Comparison of ENCODE assay signal across 28 cellular contexts in the genomic region with DNA sequence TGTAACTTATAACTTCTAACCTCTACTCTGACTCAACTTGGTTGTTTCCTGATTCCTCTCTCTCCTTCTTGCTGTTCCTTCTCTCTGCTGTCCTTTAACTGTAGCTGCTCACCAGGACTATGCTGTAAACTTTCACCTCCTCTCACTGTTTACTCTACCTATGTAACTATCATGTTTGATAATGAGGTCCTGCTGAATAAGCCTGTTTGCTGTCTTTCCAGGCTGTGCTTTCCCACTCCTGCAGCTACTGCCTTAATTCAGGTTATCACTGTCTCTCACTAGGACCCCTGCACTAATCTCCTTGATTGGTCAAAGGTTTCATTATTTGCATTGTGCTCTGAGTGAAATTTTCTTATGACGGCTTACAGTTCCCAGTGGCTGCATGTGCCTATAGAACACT.
"Had no signal": no experiment of that assay in that cellular context is flagged by ENCODE, and none has a peak within 500 bp of the region (broad histone marks: within the 10 kb centered on the region; RNA-seq: fewer than 3 reads in every experiment).

No MANE protein-coding gene starts in this region.

- H3K27ac ChIP-seq: ascending aorta, breast epithelium, cardiac muscle cell, colonic mucosa had no signal

- ATAC-seq: activated CD4-positive, alpha-beta T cell treated with anti-CD3 and anti-CD28 coated beads for 36 hours; activated CD8-positive, alpha-beta memory T cell treated with anti-CD3 and anti-CD28 coated beads, Interleukin-2, amount 10 ng/mL, durations not matched to agents 7 days and 5 days; activated CD8-positive, alpha-beta T cell treated with anti-CD3 and anti-CD28 coated beads, Interleukin-2, amount 10 ng/mL, durations not matched to agents 7 days and 5 days; activated naive CD4-positive, alpha-beta T cell treated with anti-CD3 and anti-CD28 coated beads, Interleukin-2, amount 50 U/mL, for 72 hours; esophagus mucosa had no signal

- H3K27me3 ChIP-seq: ascending aorta, breast epithelium, cardiac muscle cell, colonic mucosa had no signal

- H3K4me1 Mint-ChIP-seq: activated CD4-positive, alpha-beta T cell treated with anti-CD3 and anti-CD28 coated beads for 36 hours; activated CD4-positive, alpha-beta T cell treated with anti-CD3 and anti-CD28 coated beads, Interleukin-2, amount 10 ng/mL, durations not matched to agents 24 days and 14 days; activated CD8-positive, alpha-beta memory T cell treated with anti-CD3 and anti-CD28 coated beads, Interleukin-2, amount 10 ng/mL, durations not matched to agents 7 days and 5 days; activated naive CD4-positive, alpha-beta T cell treated with anti-CD3 and anti-CD28 coated beads, Interleukin-2, amount 10 ng/mL, durations not matched to agents 7 days and 5 days; activated naive CD8-positive, alpha-beta T cell treated with anti-CD3 and anti-CD28 coated beads, Interleukin-2, amount 10 ng/mL, durations not matched to agents 7 days and 5 days; brain had no signal

- H3K4me1 ChIP-seq: ascending aorta, breast epithelium, colonic mucosa had no signal

- H3K36me3 Mint-ChIP-seq: activated CD4-positive, alpha-beta memory T cell treated with anti-CD3 and anti-CD28 coated beads for 36 hours; activated CD8-positive, alpha-beta memory T cell treated with anti-CD3 and anti-CD28 coated beads, Interleukin-2, amount 10 ng/mL, durations not matched to agents 7 days and 5 days; activated naive CD4-positive, alpha-beta T cell treated with anti-CD3 and anti-CD28 coated beads, Interleukin-2, amount 10 ng/mL, durations not matched to agents 7 days and 5 days; activated naive CD4-positive, alpha-beta T cell treated with anti-CD3 and anti-CD28 coated beads, Interleukin-2, amount 50 U/mL, for 72 hours; activated naive CD8-positive, alpha-beta T cell treated with anti-CD3 and anti-CD28 coated beads, Interleukin-2, amount 10 ng/mL, durations not matched to agents 7 days and 5 days; brain had no signal

- H3K36me3 ChIP-seq: ascending aorta, breast epithelium, cardiac muscle cell, colonic mucosa had no signal

- H3K9me3 ChIP-seq: ascending aorta, breast epithelium, colonic mucosa had no signal

- H3K4me3 Mint-ChIP-seq: activated CD4-positive, alpha-beta memory T cell treated with anti-CD3 and anti-CD28 coated beads for 36 hours; activated CD4-positive, alpha-beta T cell treated with anti-CD3 and anti-CD28 coated beads for 36 hours; activated CD4-positive, alpha-beta T cell treated with anti-CD3 and anti-CD28 coated beads, Interleukin-2, amount 10 ng/mL, durations not matched to agents 24 days and 14 days; activated CD8-positive, alpha-beta memory T cell treated with anti-CD3 and anti-CD28 coated beads, Interleukin-2, amount 10 ng/mL, durations not matched to agents 7 days and 5 days; activated CD8-positive, alpha-beta T cell treated with anti-CD3 and anti-CD28 coated beads, Interleukin-2, amount 10 ng/mL, durations not matched to agents 7 days and 5 days; activated naive CD4-positive, alpha-beta T cell treated with anti-CD3 and anti-CD28 coated beads, Interleukin-2, amount 10 ng/mL, durations not matched to agents 7 days and 5 days; activated naive CD8-positive, alpha-beta T cell treated with anti-CD3 and anti-CD28 coated beads, Interleukin-2, amount 10 ng/mL, durations not matched to agents 7 days and 5 days; activated T-helper 1 cell treated with anti-CD3 and anti-CD28 coated beads, Interleukin-12 subunit alpha, Interleukin-12 subunit beta, Interleukin-2, Interleukin-4 antibody, amounts not matched to agents 30 ng/mL and 10 ng/mL and 1 ng/mL, durations not matched to agents 14 hours and 24 hours and 36 hours; brain had no signal

- DNase-seq: activated CD4-positive, alpha-beta memory T cell treated with anti-CD3 and anti-CD28 coated beads for 36 hours; activated CD4-positive, alpha-beta T cell treated with anti-CD3 and anti-CD28 coated beads for 36 hours; activated CD4-positive, alpha-beta T cell treated with anti-CD3 and anti-CD28 coated beads, Interleukin-2, amount 10 ng/mL, durations not matched to agents 24 days and 14 days; activated CD4-positive, CD25-positive, alpha-beta regulatory T cell; activated CD4-positive, CD25-positive, alpha-beta regulatory T cell treated with anti-CD3 and anti-CD28 coated beads, Interleukin-2, amount 50 U/mL, for 72 hours; activated CD8-positive, alpha-beta memory T cell treated with anti-CD3 and anti-CD28 coated beads, Interleukin-2, amount 10 ng/mL, durations not matched to agents 7 days and 5 days; activated CD8-positive, alpha-beta memory T cell treated with anti-CD3 and anti-CD28 coated beads, Interleukin-2, amount 50 U/mL, for 4 hours; activated CD8-positive, alpha-beta T cell treated with anti-CD3 and anti-CD28 coated beads, Interleukin-2, amount 10 ng/mL, durations not matched to agents 7 days and 5 days; activated gamma-delta T cell; activated naive CD4-positive, alpha-beta T cell; activated naive CD4-positive, alpha-beta T cell treated with anti-CD3 and anti-CD28 coated beads, Interleukin-2, amount 10 ng/mL, durations not matched to agents 7 days and 5 days; activated naive CD8-positive, alpha-beta T cell treated with anti-CD3 and anti-CD28 coated beads, Interleukin-2, amount 10 ng/mL, durations not matched to agents 7 days and 5 days; activated T-cell treated with anti-CD3 and anti-CD28 coated beads, Interleukin-2, amount 50 U/mL, for 1 hour; activated T-cell treated with anti-CD3 and anti-CD28 coated beads, Interleukin-2, amount 50 U/mL, for 48 hours; central memory CD4-positive, alpha-beta T cell; cerebellar nuclear complex; colonic mucosa; effector CD8-positive, alpha-beta T cell; foreskin fibroblast; head of caudate nucleus; T-helper 2 cell had no signal

- H3K27ac Mint-ChIP-seq: activated CD4-positive, alpha-beta memory T cell treated with anti-CD3 and anti-CD28 coated beads for 36 hours; activated CD4-positive, alpha-beta T cell treated with anti-CD3 and anti-CD28 coated beads for 36 hours; activated CD4-positive, alpha-beta T cell treated with anti-CD3 and anti-CD28 coated beads, Interleukin-2, amount 10 ng/mL, durations not matched to agents 24 days and 14 days; activated CD8-positive, alpha-beta memory T cell treated with anti-CD3 and anti-CD28 coated beads, Interleukin-2, amount 10 ng/mL, durations not matched to agents 7 days and 5 days; activated CD8-positive, alpha-beta T cell treated with anti-CD3 and anti-CD28 coated beads, Interleukin-2, amount 10 ng/mL, durations not matched to agents 7 days and 5 days; activated naive CD4-positive, alpha-beta T cell treated with anti-CD3 and anti-CD28 coated beads, Interleukin-2, amount 10 ng/mL, durations not matched to agents 7 days and 5 days; activated naive CD4-positive, alpha-beta T cell treated with anti-CD3 and anti-CD28 coated beads, Interleukin-2, amount 50 U/mL, for 72 hours; activated naive CD8-positive, alpha-beta T cell treated with anti-CD3 and anti-CD28 coated beads, Interleukin-2, amount 10 ng/mL, durations not matched to agents 7 days and 5 days; activated T-helper 1 cell treated with anti-CD3 and anti-CD28 coated beads, Interleukin-12 subunit alpha, Interleukin-12 subunit beta, Interleukin-2, Interleukin-4 antibody, amounts not matched to agents 30 ng/mL and 10 ng/mL and 1 ng/mL, durations not matched to agents 14 hours and 24 hours and 36 hours; brain had no signal

- H3K4me3 ChIP-seq: ascending aorta, breast epithelium, cardiac muscle cell, colonic mucosa had no signal

- H3K9me3 Mint-ChIP-seq: activated CD4-positive, alpha-beta memory T cell treated with anti-CD3 and anti-CD28 coated beads for 36 hours; activated CD4-positive, alpha-beta T cell treated with anti-CD3 and anti-CD28 coated beads, Interleukin-2, amount 10 ng/mL, durations not matched to agents 24 days and 14 days; activated naive CD8-positive, alpha-beta T cell treated with anti-CD3 and anti-CD28 coated beads, Interleukin-2, amount 10 ng/mL, durations not matched to agents 7 days and 5 days; activated T-helper 1 cell treated with anti-CD3 and anti-CD28 coated beads, Interleukin-12 subunit alpha, Interleukin-12 subunit beta, Interleukin-2, Interleukin-4 antibody, amounts not matched to agents 30 ng/mL and 10 ng/mL and 1 ng/mL, durations not matched to agents 14 hours and 24 hours and 36 hours had no signal
